Comparison of ENCODE assay signal across 1 cellular context in the genomic region with DNA sequence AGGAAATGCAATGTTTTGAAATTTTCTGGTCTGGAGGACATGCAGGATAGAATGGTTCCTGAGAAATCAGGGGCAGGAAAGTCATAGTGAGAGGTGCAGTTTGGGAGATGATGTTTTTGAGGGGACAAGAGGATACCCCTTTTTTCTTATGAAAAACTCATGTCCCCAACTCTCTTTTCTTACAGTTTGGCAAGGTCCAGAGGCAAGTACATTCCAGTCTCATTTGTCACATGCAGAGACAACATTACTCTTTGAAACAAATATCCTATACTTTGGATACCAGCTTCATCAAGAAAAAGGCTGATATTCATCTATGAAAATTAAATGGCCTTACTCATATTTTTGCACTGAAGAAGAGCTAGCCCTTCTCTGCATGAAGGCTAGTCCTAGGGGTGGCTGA.
TF ChIP-seq lines count a peak whose summit lies in the region.

No MANE protein-coding gene starts in this region.

TF ChIP-seq in HepG2, 621 proteins besides CTCF, POLR2A, EP300 and RAD21 (continued from another document):
- no peak for TF ChIP-seq YY1 (IDR thresholded peaks at IDR 0.05; ENCODE audit: insufficient read depth, insufficient replicate concordance, low read depth, low read length)
- TF ChIP-seq, protein P1, sequence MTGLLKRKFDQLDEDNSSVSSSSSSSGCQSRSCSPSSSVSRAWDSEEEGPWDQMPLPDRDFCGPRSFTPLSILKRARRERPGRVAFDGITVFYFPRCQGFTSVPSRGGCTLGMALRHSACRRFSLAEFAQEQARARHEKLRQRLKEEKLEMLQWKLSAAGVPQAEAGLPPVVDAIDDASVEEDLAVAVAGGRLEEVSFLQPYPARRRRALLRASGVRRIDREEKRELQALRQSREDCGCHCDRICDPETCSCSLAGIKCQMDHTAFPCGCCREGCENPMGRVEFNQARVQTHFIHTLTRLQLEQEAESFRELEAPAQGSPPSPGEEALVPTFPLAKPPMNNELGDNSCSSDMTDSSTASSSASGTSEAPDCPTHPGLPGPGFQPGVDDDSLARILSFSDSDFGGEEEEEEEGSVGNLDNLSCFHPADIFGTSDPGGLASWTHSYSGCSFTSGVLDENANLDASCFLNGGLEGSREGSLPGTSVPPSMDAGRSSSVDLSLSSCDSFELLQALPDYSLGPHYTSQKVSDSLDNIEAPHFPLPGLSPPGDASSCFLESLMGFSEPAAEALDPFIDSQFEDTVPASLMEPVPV (CRISPR knock-in tag; IDR thresholded peaks at IDR 0.05): no peak
- no peak for TF ChIP-seq FLYWCH1 (CRISPR knock-in tag; IDR thresholded peaks at IDR 0.05)
- TF ChIP-seq TP53 (CRISPR knock-in tag; conservative IDR thresholded peaks at IDR 0.05): no peak
- TF ChIP-seq ZNF326 (CRISPR knock-in tag; IDR thresholded peaks at IDR 0.05; ENCODE audit: borderline replicate concordance): no peak
TF ChIP-seq in HepG2: peak in this region for 0.
